21 cellular contexts compared by ENCODE assay signal in the genomic region with DNA sequence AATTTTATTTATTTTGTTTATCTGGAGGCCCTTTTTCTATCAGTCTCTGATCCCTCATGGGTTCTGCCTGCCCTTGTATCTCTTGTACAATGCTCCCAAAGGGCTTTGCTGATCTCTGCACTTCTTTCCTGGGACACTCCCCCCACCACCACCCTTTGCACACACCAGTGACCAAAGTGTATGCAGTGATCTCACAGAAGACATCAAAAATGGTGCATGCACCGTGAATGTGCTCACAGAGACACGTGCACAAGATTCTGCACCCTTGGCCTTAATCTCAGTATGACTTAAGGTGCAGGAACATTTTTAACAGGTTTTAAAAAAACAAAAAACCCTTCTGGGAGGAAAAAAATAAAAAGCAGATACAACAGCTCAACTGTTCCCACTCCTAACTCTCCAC. TPM values are rescaled to one million over a fixed set of nuclear protein-coding genes. Genes with fewer than 3 reads are reported as not detected.
DNase-seq lines count a peak whose midpoint lies in the region; ATAC-seq and TF ChIP-seq lines count a peak whose summit lies in the region.
"Had no signal": no experiment of that assay in that cellular context is flagged by ENCODE, and none has a peak within 500 bp of the region (broad histone marks: within the 10 kb centered on the region; RNA-seq: fewer than 3 reads in every experiment).

No MANE protein-coding gene starts in this region.

- peaks cover 14% of the 10 kb centered on the region; the same call in 1 of the 2 replicates for H3K36me3 ChIP-seq in DND-41 (ENCODE audit: insufficient read depth, low read length)

- no peak overlapping the region for H3K4me3 ChIP-seq in DND-41 (ENCODE audit: low read depth in 1 of 2, low read length in 2 of 2)
- H3K4me3 ChIP-seq: A549, left lung had no signal

- H3K9me3 Mint-ChIP-seq in activated CD4-positive, alpha-beta memory T cell treated with anti-CD3 and anti-CD28 coated beads for 36 hours, result no peaks in the 10 kb centered on the region
- no peaks in the 10 kb centered on the region for H3K9me3 Mint-ChIP-seq in immature natural killer cell
- H3K9me3 Mint-ChIP-seq: endodermal cell had no signal

- no peak overlapping the region for H2AFZ ChIP-seq in DND-41 (ENCODE audit: low read depth, low read length)

- intact Hi-C loops in activated CD4-positive, alpha-beta memory T cell treated with anti-CD3 and anti-CD28 coated beads for 36 hours (cut with micrococcal nuclease), result loop anchor here (1.0 kb wide), 1 partner anchor 157 kb away; a partner anchor contains a TSS

- H3K27me3 Mint-ChIP-seq in activated CD4-positive, alpha-beta memory T cell treated with anti-CD3 and anti-CD28 coated beads for 36 hours, result no peaks in the 10 kb centered on the region
- H3K27me3 Mint-ChIP-seq in immature natural killer cell (ENCODE audit: low read depth in 3 of 3), result peaks cover 3 to 17% (median 4%) of the 10 kb centered on the region in 3 donors

- peaks cover 6% of the 10 kb centered on the region for H3K36me3 Mint-ChIP-seq in activated CD4-positive, alpha-beta memory T cell treated with anti-CD3 and anti-CD28 coated beads for 36 hours
- peaks cover 7 to 15% (median 11%) of the 10 kb centered on the region in 3 donors for H3K36me3 Mint-ChIP-seq in immature natural killer cell

- ATAC-seq in DND-41 (ENCODE audit: insufficient read depth, low read depth) (no peak), GM18519 (IDR thresholded peaks at IDR 0.05; ENCODE audit: low FRiP score, unreplicated experiment) (no peak)
- ATAC-seq: A549, left lung had no signal

- POLR2A ChIA-PET in activated CD4-positive, alpha-beta memory T cell treated with anti-CD3 and anti-CD28 coated beads for 36 hours (lab: Charles Lee), result interaction anchor here (1.1 to 1.2 kb wide), 3 partner anchors 11 to 83 kb away, joined by 3 to 5 read pairs (median 3); no protein-coding TSS in a partner anchor

- peak overlapping the region; percentile 64 for H3K27ac Mint-ChIP-seq in activated CD4-positive, alpha-beta memory T cell treated with anti-CD3 and anti-CD28 coated beads for 36 hours
- peak overlapping the region in 4 of 6 donors; percentile 11 to 65 (median 46) for H3K27ac Mint-ChIP-seq in immature natural killer cell

- no peaks in the 10 kb centered on the region for H3K79me2 ChIP-seq in DND-41 (ENCODE audit: insufficient read depth, low read length)

- no peak for TF ChIP-seq CTCF in DND-41 (IDR thresholded peaks at IDR 0.05; ENCODE audit: borderline replicate concordance, extremely low read depth, low read length, poor library complexity, severe bottlenecking)

- H3K9me3 ChIP-seq in DND-41 (ENCODE audit: insufficient read depth, low read length, severe bottlenecking), result no peaks in the 10 kb centered on the region
- H3K9me3 ChIP-seq: A549, left lung, SK-N-SH had no signal

- no peak overlapping the region for H3K9ac ChIP-seq in DND-41 (ENCODE audit: low read depth, low read length)
- H3K9ac ChIP-seq: SK-N-SH had no signal

- CTCF ChIA-PET in activated CD4-positive, alpha-beta memory T cell treated with anti-CD3 and anti-CD28 coated beads for 36 hours (lab: Charles Lee), result interaction anchor here (3.0 kb wide), 1 partner anchor 13 kb away, joined by 21 read pairs; a partner anchor contains a TSS

- peak; percentile 52 for DNase-seq in activated CD8-positive, alpha-beta memory T cell treated with anti-CD3 and anti-CD28 coated beads for 24 hours
- DNase-seq in activated CD8-positive, alpha-beta memory T cell treated with anti-CD3 and anti-CD28 coated beads, Interleukin-2, amount 50 U/mL, for 48 hours, result no peak
- DNase-seq in DND-41 (no peak), immature natural killer cell (no peak), globus pallidus (ENCODE audit: low spot score) (no peak)
- DNase-seq in activated CD4-positive, alpha-beta memory T cell treated with anti-CD3 and anti-CD28 coated beads for 36 hours, result peak; percentile 36
- DNase-seq in NK-92 treated with Interleukin-12 subunit alpha and Interleukin-12 subunit beta, amount 100 ng/mL, for 24 hours (lab: John Stamatoyannopoulos, UW), result no peak
- DNase-seq: activated CD4-positive, alpha-beta T cell treated with anti-CD3 and anti-CD28 coated beads, Interleukin-2, amount 50 U/mL, for 4 hours; DMS53; endodermal cell; KBM-7; left lung; NCI-H1048; NCI-H1930; retina; stimulated activated CD4-positive, alpha-beta T cell treated with anti-CD3 and anti-CD28 coated beads, Interleukin-12 subunit alpha, Interleukin-12 subunit beta, amount 100 ng/mL, for 4 hours; stimulated activated CD8-positive, alpha-beta memory T cell treated with anti-CD3 and anti-CD28 coated beads, Interleukin-4, amount 100 ng/mL, for 48 hours had no signal

- no peak overlapping the region for H3K27ac ChIP-seq in DND-41 (ENCODE audit: low read length)
- H3K27ac ChIP-seq: A549, C4-2B, left lung had no signal

- peaks cover 83% of the 10 kb centered on the region for H3K4me1 Mint-ChIP-seq in activated CD4-positive, alpha-beta memory T cell treated with anti-CD3 and anti-CD28 coated beads for 36 hours (ENCODE audit: low read depth)
- H3K4me1 Mint-ChIP-seq in immature natural killer cell, result peaks cover 37 to 68% of the 10 kb centered on the region in 2 donors

- H3K27me3 ChIP-seq in DND-41 (ENCODE audit: insufficient read depth, low read length, poor library complexity), result no peaks in the 10 kb centered on the region
- H3K27me3 ChIP-seq: left lung had no signal

- no peaks in the 10 kb centered on the region for H4K20me1 ChIP-seq in DND-41 (ENCODE audit: insufficient read depth, low read length)

- peaks cover 36% of the 10 kb centered on the region for H3K4me1 ChIP-seq in DND-41 (ENCODE audit: insufficient read depth, low read length)
- H3K4me1 ChIP-seq: A549 had no signal

- peak overlapping the region; percentile 9; the same call in 1 of the 2 replicates for H3K4me2 ChIP-seq in DND-41 (ENCODE audit: insufficient read depth, low read length)
- H3K4me2 ChIP-seq: A549, SK-N-SH had no signal

- H3K4me3 Mint-ChIP-seq in activated CD4-positive, alpha-beta memory T cell treated with anti-CD3 and anti-CD28 coated beads for 36 hours, result no peak overlapping the region
- no peak overlapping the region for H3K4me3 Mint-ChIP-seq in immature natural killer cell

RNA-seq across cellular contexts. Expression of a gene that starts 12.2 kb away (rescaled TPM):
- total RNA-seq in activated CD4-positive, alpha-beta memory T cell treated with anti-CD3 and anti-CD28 coated beads for 36 hours, result 100 to 1,000 TPM; 143 to 146 TPM
- 10 to 100 TPM; 57.5 to 59.7 (median 59.3) TPM for polyA plus RNA-seq in immature natural killer cell

RNA-seq across cellular contexts. Expression of a gene that starts 36.3 kb away (rescaled TPM):
- 10 to 100 TPM; 53.2 to 55.4 TPM for total RNA-seq in activated CD4-positive, alpha-beta memory T cell treated with anti-CD3 and anti-CD28 coated beads for 36 hours
- polyA plus RNA-seq in immature natural killer cell, result 10 to 100 TPM; 51.7 to 67.5 (median 59.5) TPM

Comparison
In these comparisons a context has a peak if more than half of its experiments do, and no peak if none do; other contexts are left out.
1. DNase-seq: peak in activated CD8-positive, alpha-beta memory T cell treated with anti-CD3 and anti-CD28 coated beads for 24 hours (single experiment) and activated CD4-positive, alpha-beta memory T cell treated with anti-CD3 and anti-CD28 coated beads for 36 hours (single experiment); none in activated CD8-positive, alpha-beta memory T cell treated with anti-CD3 and anti-CD28 coated beads, Interleukin-2, amount 50 U/mL, for 48 hours (single experiment), DND-41 (single experiment), immature natural killer cell (0 of 3), globus pallidus (single experiment) and NK-92 treated with Interleukin-12 subunit alpha and Interleukin-12 subunit beta, amount 100 ng/mL, for 24 hours (single experiment).